ENCODE assay signal across 1 cellular context in genomic region chr1:28099050-28099769, GRCh38.
TF ChIP-seq lines count a peak whose summit lies in the region.

No MANE protein-coding gene starts in this region.

TF ChIP-seq in IMR-90, 13 proteins besides CTCF, POLR2A, EP300 and RAD21:
- TF ChIP-seq BHLHE40 (IDR thresholded peaks at IDR 0.05; ENCODE audit: low read depth, low read length) (peak; percentile 68; the same call in 1 of the 2 replicates), SMC3 (IDR thresholded peaks at IDR 0.05; ENCODE audit: low read depth, low read length) (no peak)
